ENCODE assay signal across 8 cellular contexts in the genomic region with DNA sequence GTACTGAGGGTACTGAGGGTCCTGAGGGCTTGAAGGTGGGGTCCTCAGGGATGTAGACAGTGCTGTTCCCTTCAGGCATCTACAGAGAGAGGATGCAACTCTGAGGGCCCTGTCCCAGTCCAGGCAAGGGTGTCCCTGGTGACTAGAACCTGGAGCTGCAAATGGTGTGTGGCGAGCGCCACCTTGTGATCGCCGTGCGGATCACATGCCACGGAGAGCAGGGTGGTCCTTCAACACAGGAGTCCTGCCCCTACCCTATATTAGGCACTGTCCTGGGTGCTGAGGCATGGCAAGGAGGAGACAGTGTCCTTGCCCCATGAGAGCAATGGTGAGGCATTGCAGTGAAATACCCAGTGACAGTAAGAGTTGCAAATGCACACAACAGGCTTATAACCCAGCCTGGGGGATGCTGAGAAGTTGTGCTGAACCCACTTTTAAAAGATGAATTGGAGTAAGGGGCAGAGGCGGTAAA. TPM values are rescaled to one million over a fixed set of nuclear protein-coding genes. Genes with fewer than 3 reads are reported as not detected.
DNase-seq lines count a peak whose midpoint lies in the region; ATAC-seq, FAIRE-seq and TF ChIP-seq lines count a peak whose summit lies in the region.

No MANE protein-coding gene starts in this region.

- H3K27ac Mint-ChIP-seq in activated T-helper 1 cell treated with anti-CD3 and anti-CD28 coated beads, Interleukin-12 subunit alpha, Interleukin-12 subunit beta, Interleukin-2, Interleukin-4 antibody, amounts not matched to agents 30 ng/mL and 10 ng/mL and 1 ng/mL, durations not matched to agents 14 hours and 24 hours and 36 hours: no peak overlapping the region

- no peak overlapping the region for H3K4me3 ChIP-seq in right cardiac atrium (ENCODE audit: low read length)

- H3K36me3 Mint-ChIP-seq in activated T-helper 1 cell treated with anti-CD3 and anti-CD28 coated beads, Interleukin-12 subunit alpha, Interleukin-12 subunit beta, Interleukin-2, Interleukin-4 antibody, amounts not matched to agents 30 ng/mL and 10 ng/mL and 1 ng/mL, durations not matched to agents 14 hours and 24 hours and 36 hours (ENCODE audit: low read depth): no peaks in the 10 kb centered on the region

- H3K9me3 ChIP-seq in right cardiac atrium (ENCODE audit: control insufficient read depth, low read length): no peaks in the 10 kb centered on the region

- no peaks in the 10 kb centered on the region for H3K27me3 ChIP-seq in right cardiac atrium (ENCODE audit: control insufficient read depth, insufficient read depth)

- no peaks in the 10 kb centered on the region for H3K9me3 Mint-ChIP-seq in activated T-helper 1 cell treated with anti-CD3 and anti-CD28 coated beads, Interleukin-12 subunit alpha, Interleukin-12 subunit beta, Interleukin-2, Interleukin-4 antibody, amounts not matched to agents 30 ng/mL and 10 ng/mL and 1 ng/mL, durations not matched to agents 14 hours and 24 hours and 36 hours

- peak; percentile 82 for TF ChIP-seq CTCF in D721Med (IDR thresholded peaks at IDR 0.05; ENCODE audit: insufficient read depth, missing control alignments)

- no peaks in the 10 kb centered on the region for H3K4me1 Mint-ChIP-seq in activated T-helper 1 cell treated with anti-CD3 and anti-CD28 coated beads, Interleukin-12 subunit alpha, Interleukin-12 subunit beta, Interleukin-2, Interleukin-4 antibody, amounts not matched to agents 30 ng/mL and 10 ng/mL and 1 ng/mL, durations not matched to agents 14 hours and 24 hours and 36 hours (ENCODE audit: low read depth)

- DNase-seq in D721Med (ENCODE audit: insufficient read length, low spot score) (peak; percentile 71), NCI-H526 (lab: John Stamatoyannopoulos, UW) (peak; percentile 13 to 57), right cardiac atrium (peak in 1 of 3 donors; percentile 69), smooth muscle cell of the brain vasculature (ENCODE audit: low read depth, low spot score) (peak; percentile 10)
- DNase-seq in activated T-helper 1 cell treated with anti-CD3 and anti-CD28 coated beads, Interleukin-12 subunit alpha, Interleukin-12 subunit beta, Interleukin-2, Interleukin-4 antibody, amounts not matched to agents 30 ng/mL and 10 ng/mL and 1 ng/mL, durations not matched to agents 14 hours and 24 hours and 36 hours (ENCODE audit: low spot score): peak; percentile 33

- H3K4me1 ChIP-seq in right cardiac atrium (ENCODE audit: control insufficient read depth, insufficient read depth, low read length): no peaks in the 10 kb centered on the region

- 8% methylated on average over 7 of the region's 7 CpGs for WGBS in right cardiac atrium

- intact Hi-C loops in activated T-helper 1 cell treated with anti-CD3 and anti-CD28 coated beads, Interleukin-12 subunit alpha, Interleukin-12 subunit beta, Interleukin-2, Interleukin-4 antibody, amounts not matched to agents 30 ng/mL and 10 ng/mL and 1 ng/mL, durations not matched to agents 14 hours and 24 hours and 36 hours (cut with micrococcal nuclease): loop anchor here (1.0 to 2.0 kb wide), 3 partner anchors 31 to 115 kb away; no protein-coding TSS in a partner anchor
- intact Hi-C loops in right cardiac atrium (cut with DNase I): no loop called here

- H3K4me3 Mint-ChIP-seq in activated T-helper 1 cell treated with anti-CD3 and anti-CD28 coated beads, Interleukin-12 subunit alpha, Interleukin-12 subunit beta, Interleukin-2, Interleukin-4 antibody, amounts not matched to agents 30 ng/mL and 10 ng/mL and 1 ng/mL, durations not matched to agents 14 hours and 24 hours and 36 hours: no peak overlapping the region

- H3K27ac ChIP-seq in right cardiac atrium (ENCODE audit: low read length): no peak overlapping the region

- no peak for FAIRE-seq in D721Med (lab: Jason Lieb, UNC)

- peaks cover 24% of the 10 kb centered on the region for H3K27me3 Mint-ChIP-seq in activated T-helper 1 cell treated with anti-CD3 and anti-CD28 coated beads, Interleukin-12 subunit alpha, Interleukin-12 subunit beta, Interleukin-2, Interleukin-4 antibody, amounts not matched to agents 30 ng/mL and 10 ng/mL and 1 ng/mL, durations not matched to agents 14 hours and 24 hours and 36 hours (ENCODE audit: insufficient read depth)

- peak; percentile 49 for ATAC-seq in GM21529 (IDR thresholded peaks at IDR 0.05; ENCODE audit: unreplicated experiment)
- peak; percentile 53 to 54 for ATAC-seq in right cardiac atrium
- ATAC-seq in GM18517 (IDR thresholded peaks at IDR 0.05; ENCODE audit: unreplicated experiment): no peak
- no peak for ATAC-seq in HG03521 (IDR thresholded peaks at IDR 0.05; ENCODE audit: unreplicated experiment)

RNA-seq across cellular contexts. Expression of gene RHCG, which starts 23.6 kb away (rescaled TPM):
- total RNA-seq in activated T-helper 1 cell treated with anti-CD3 and anti-CD28 coated beads, Interleukin-12 subunit alpha, Interleukin-12 subunit beta, Interleukin-2, Interleukin-4 antibody, amounts not matched to agents 30 ng/mL and 10 ng/mL and 1 ng/mL, durations not matched to agents 14 hours and 24 hours and 36 hours: not detected in 2 replicates
- under 1 TPM in 2 of 4 donors, not detected in 2; 0.24 to 0.76 TPM for total RNA-seq in right cardiac atrium
- 0.93 TPM for polyA plus RNA-seq in right cardiac atrium

Comparison
In these comparisons a context has a peak if more than half of its experiments do, and no peak if none do; other contexts are left out.
1. ATAC-seq: peak in GM21529 (single experiment) and right cardiac atrium (2 of 2); none in GM18517 (single experiment) and HG03521 (single experiment).